Comparison of ENCODE assay signal across 8 cellular contexts in the genomic region with DNA sequence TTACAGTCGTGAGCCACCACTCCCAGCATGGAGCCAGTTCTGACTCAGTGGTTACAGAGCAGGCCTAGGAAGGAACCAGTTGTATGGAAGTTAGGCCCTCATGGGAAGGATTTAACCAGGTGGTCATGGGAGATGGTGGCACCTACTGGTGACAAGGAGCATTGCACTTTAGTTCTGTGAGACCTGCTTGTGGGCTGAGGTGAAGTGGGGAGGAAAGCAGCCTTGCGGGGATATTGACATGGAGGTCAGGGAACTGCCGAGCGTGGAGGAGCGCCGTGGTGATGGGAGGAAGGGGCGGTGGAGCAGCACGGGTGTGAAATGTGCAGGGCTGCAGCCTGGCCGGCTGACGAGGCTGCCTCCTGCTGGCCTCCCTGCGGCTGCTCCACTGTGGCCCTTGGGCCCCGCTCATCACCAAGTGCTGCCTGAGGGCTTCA.
DNase-seq lines count a peak whose midpoint lies in the region; ATAC-seq, FAIRE-seq and TF ChIP-seq lines count a peak whose summit lies in the region.

No MANE protein-coding gene starts in this region.

- H3K9me3 ChIP-seq in colonic mucosa, result no peaks in the 10 kb centered on the region

- H3K36me3 ChIP-seq in colonic mucosa, result no peaks in the 10 kb centered on the region

- no peak overlapping the region for H3K4me3 ChIP-seq in colonic mucosa

- H3K9ac ChIP-seq in colonic mucosa (ENCODE audit: low read depth in 2 of 2, low read length in 2 of 2), result no peak overlapping the region

- TF ChIP-seq CTCF in colonic mucosa (IDR thresholded peaks at IDR 0.05), result peak; percentile 77

- peak; percentile 32 for DNase-seq in Right ventricle myocardium superior
- DNase-seq in Right ventricle myocardium inferior (ENCODE audit: missing footprints), result no peak
- DNase-seq in LoVo (ENCODE audit: low spot score), result peak; percentile 44
- DNase-seq in colonic mucosa, result peak; percentile 37
- DNase-seq in midbrain (lab: John Stamatoyannopoulos, UW), result peak; percentile 15
- DNase-seq in cortex of kidney (lab: John Stamatoyannopoulos, UW), result no peak

- H3K27me3 ChIP-seq in colonic mucosa, result no peaks in the 10 kb centered on the region

- H3K27ac ChIP-seq in colonic mucosa, result no peak overlapping the region

- H3K4me1 ChIP-seq in colonic mucosa, result no peaks in the 10 kb centered on the region

- FAIRE-seq in TTC549 (lab: Jason Lieb, UNC), result peak; percentile 61

- ATAC-seq in Right ventricle myocardium superior (ENCODE audit: poor library complexity) (peak; percentile 38), Right ventricle myocardium inferior (no peak), GM21825 (IDR thresholded peaks at IDR 0.05; ENCODE audit: unreplicated experiment) (no peak)

- intact Hi-C loops in Right ventricle myocardium superior (cut with DNase I), result loop anchor here (5.0 kb wide), 1 partner anchor 505 kb away; no protein-coding TSS in a partner anchor
- intact Hi-C loops in Right ventricle myocardium inferior (cut with DNase I), result no loop called here
- intact Hi-C loops in colonic mucosa (cut with DNase I), result loop anchor here (10.0 kb wide), 1 partner anchor 503 kb away; no protein-coding TSS in a partner anchor

Comparison
In these comparisons a context has a peak if more than half of its experiments do, and no peak if none do; other contexts are left out.
1. DNase-seq: peak in Right ventricle myocardium superior (single experiment), LoVo (single experiment), colonic mucosa (single experiment) and midbrain (single experiment); none in Right ventricle myocardium inferior (single experiment) and cortex of kidney (single experiment).